ENCODE assay signal across 28 cellular contexts in the genomic region with DNA sequence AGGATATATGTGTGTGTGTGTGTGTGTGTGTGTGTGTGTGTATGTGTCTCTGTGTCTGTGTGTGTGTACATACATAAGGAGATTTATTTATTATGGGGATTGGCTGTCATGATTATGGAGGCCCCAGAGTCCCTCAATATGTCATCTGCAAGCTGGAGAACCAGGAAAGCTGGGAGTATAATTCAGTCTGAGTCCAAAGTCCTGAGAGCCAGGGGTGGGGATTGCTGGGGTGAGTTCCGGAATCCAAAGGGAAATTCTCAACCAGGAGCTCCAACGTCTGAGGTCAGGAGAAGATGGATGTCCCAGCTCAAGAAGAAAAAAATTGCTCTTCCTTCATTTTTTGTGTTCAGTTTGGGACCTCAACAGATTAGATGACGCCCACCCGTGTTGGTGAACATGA. TPM values are rescaled to one million over a fixed set of nuclear protein-coding genes. Genes with fewer than 3 reads are reported as not detected.
"Had no signal": no experiment of that assay in that cellular context is flagged by ENCODE, and none has a peak within 500 bp of the region (broad histone marks: within the 10 kb centered on the region; RNA-seq: fewer than 3 reads in every experiment).

No MANE protein-coding gene starts in this region.

- H3K27ac ChIP-seq: left ventricle myocardium inferior, pancreas, prostate gland, sigmoid colon, tibial nerve, upper lobe of left lung, vagina had no signal

- H3K9me3 ChIP-seq: left ventricle myocardium inferior, pancreas, prostate gland, tibial nerve, upper lobe of left lung, vagina had no signal

- H3K36me3 ChIP-seq: left ventricle myocardium inferior, pancreas, prostate gland, sigmoid colon, tibial nerve, upper lobe of left lung, vagina had no signal

- H3K4me2 ChIP-seq: smooth muscle cell had no signal

- DNase-seq: hypothalamus; immature natural killer cell; kidney; left ventricle myocardium inferior; mesendoderm; naive thymus-derived CD8-positive, alpha-beta T cell; nucleus accumbens; pancreas; posterior cingulate gyrus; retina; right cardiac atrium; sigmoid colon; stimulated activated CD4-positive, alpha-beta T cell treated with anti-CD3 and anti-CD28 coated beads, Interleukin-1b, Interleukin-23, amount 100 ng/mL, for 48 hours; stimulated activated CD4-positive, alpha-beta T cell treated with anti-CD3 and anti-CD28 coated beads, Interleukin-2, amount 100 ng/mL, for 48 hours; stimulated activated CD4-positive, alpha-beta T cell treated with anti-CD3 and anti-CD28 coated beads, Interleukin-4, amount 100 ng/mL, for 4 hours; stimulated activated CD8-positive, alpha-beta memory T cell treated with anti-CD3 and anti-CD28 coated beads, Interleukin-4, amount 100 ng/mL, for 48 hours; stimulated activated naive CD4-positive, alpha-beta T cell treated with Interleukin-2 at 50 U/mL for 16 hours; stimulated activated naive CD8-positive, alpha-beta T cell treated with anti-CD3 and anti-CD28 coated beads, Interleukin-15, amount 100 ng/mL, for 72 hours; substantia nigra; upper lobe of left lung had no signal

- H3K27me3 ChIP-seq: pancreas, tibial nerve, upper lobe of left lung, vagina had no signal

- ATAC-seq: naive thymus-derived CD8-positive, alpha-beta T cell; pancreas; right cardiac atrium; stimulated activated memory B cell treated with anti-CD40 and anti-IgM and Interleukin-4, amounts not matched to agents 10 μg/mL and 1 μg/mL and 100 μg/mL, for 72 hours; stimulated activated naive CD8-positive, alpha-beta T cell treated with anti-CD3 and anti-CD28 coated beads, Interleukin-15, amount 100 ng/mL, for 72 hours had no signal

- H3K4me1 ChIP-seq: left ventricle myocardium inferior, pancreas, prostate gland, sigmoid colon, tibial nerve, upper lobe of left lung, vagina had no signal

- H3K4me3 ChIP-seq: left ventricle myocardium inferior, lung, pancreas, prostate gland, sigmoid colon, smooth muscle cell, tibial nerve, upper lobe of left lung, vagina had no signal

RNA-seq across cellular contexts. Expression of a gene that starts 50.6 kb away (rescaled TPM):
- total RNA-seq: left ventricle myocardium inferior; mononuclear cell; naive thymus-derived CD8-positive, alpha-beta T cell; neural crest cell; right cardiac atrium; tibial nerve had no signal
- polyA plus RNA-seq: immature natural killer cell; naive thymus-derived CD8-positive, alpha-beta T cell had no signal
